In genomic region chr2:11863513-11864328, GRCh38 we compare ENCODE assay signal across 8 cellular contexts.
DNase-seq lines count a peak whose midpoint lies in the region; ATAC-seq and TF ChIP-seq lines count a peak whose summit lies in the region.

No MANE protein-coding gene starts in this region.

- H3K4me1 ChIP-seq in lung (ENCODE audit: control insufficient read depth in 2 of 2, insufficient read depth in 2 of 2, low read length in 2 of 2): peaks cover 0 to 3% of the 10 kb centered on the region in 2 donors

- no peaks in the 10 kb centered on the region for H3K36me3 ChIP-seq in lung (ENCODE audit: control insufficient read depth in 2 of 2, insufficient read depth in 2 of 2, low read length in 2 of 2)

- H3K9me3 ChIP-seq in lung (ENCODE audit: control insufficient read depth in 2 of 2, insufficient read depth in 1 of 2, low read length in 1 of 2): peaks cover 0 to 5% of the 10 kb centered on the region in 2 donors

- peak; percentile 35 for ATAC-seq in HG02571 (IDR thresholded peaks at IDR 0.05; ENCODE audit: unreplicated experiment)
- ATAC-seq in lung (ENCODE audit: insufficient read depth, low FRiP score): peak; percentile 96
- ATAC-seq in HG03378 (IDR thresholded peaks at IDR 0.05; ENCODE audit: unreplicated experiment): no peak

- H3K4me3 ChIP-seq in lung: peak overlapping the region; percentile 2

- no peaks in the 10 kb centered on the region for H3K27me3 ChIP-seq in lung (ENCODE audit: control insufficient read depth, insufficient read depth)

- TF ChIP-seq CTCF in GM10266 (IDR thresholded peaks at IDR 0.05; ENCODE audit: control insufficient read depth, insufficient read depth, low read depth, missing control alignments) (peak; percentile 84), lung (IDR thresholded peaks at IDR 0.05; ENCODE audit: control extremely low read depth, extremely low read depth) (peak; percentile 70)

- 7 to 9% methylated on average over 12 of the region's 12 CpGs for WGBS in lung, 2 donors

- H3K27ac ChIP-seq in lung (ENCODE audit: low read depth in 1 of 2, low read length in 1 of 2): peak overlapping the region in 1 of 2 donors; percentile 39

- DNase-seq in GM10266 (ENCODE audit: extremely low spot score) (peak; percentile 78), NCI-H226 (peak; percentile 72), dermis microvascular lymphatic vessel endothelial cell (ENCODE audit: low read depth in 2 of 2) (peak; percentile 93 to 94), lung (ENCODE audit: low spot score) (peak; percentile 83)
- peak; percentile 44 to 70 for DNase-seq in activated CD4-positive, alpha-beta T cell treated with anti-CD3 and anti-CD28 coated beads, Interleukin-2, amount 50 U/mL, for 24 hours (ENCODE audit: low read depth in 1 of 2, low spot score in 1 of 2)
- DNase-seq in stimulated activated CD8-positive, alpha-beta memory T cell treated with anti-CD3 and anti-CD28 coated beads, Interleukin-12 subunit alpha, Interleukin-12 subunit beta, amount 100 ng/mL, for 4 hours (ENCODE audit: low read depth): peak; percentile 36

Comparison
In these comparisons a context has a peak if more than half of its experiments do, and no peak if none do; other contexts are left out.
1. DNase-seq: peak in every context shown above with its lines; median percentile 94 in dermis microvascular lymphatic vessel endothelial cell; 83 in lung; 78 in GM10266; 72 in NCI-H226; 57 in activated CD4-positive, alpha-beta T cell treated with anti-CD3 and anti-CD28 coated beads, Interleukin-2, amount 50 U/mL, for 24 hours; 36 in stimulated activated CD8-positive, alpha-beta memory T cell treated with anti-CD3 and anti-CD28 coated beads, Interleukin-12 subunit alpha, Interleukin-12 subunit beta, amount 100 ng/mL, for 4 hours.